ENCODE assay signal across 32 cellular contexts in the genomic region with DNA sequence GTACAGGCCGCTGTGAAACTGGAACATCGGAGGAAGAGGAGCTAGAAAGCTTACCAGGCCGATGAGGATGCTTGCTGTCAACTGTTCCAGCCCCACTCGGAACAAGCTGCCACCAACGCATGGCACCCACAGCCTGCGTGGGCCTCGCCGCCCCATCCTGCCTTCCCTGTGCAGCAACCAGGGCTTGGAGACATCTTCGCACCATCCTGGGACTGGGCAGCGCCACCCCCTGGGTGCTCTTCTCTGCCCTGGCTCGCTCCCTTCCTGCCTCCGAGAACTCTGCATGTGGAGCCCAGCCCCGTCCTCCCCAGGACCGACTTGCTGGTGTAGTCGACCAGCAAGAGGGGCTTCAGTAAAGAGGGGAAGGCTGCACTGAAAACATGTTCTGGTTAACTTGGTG.
"Had no signal": no experiment of that assay in that cellular context is flagged by ENCODE, and none has a peak within 500 bp of the region (broad histone marks: within the 10 kb centered on the region; RNA-seq: fewer than 3 reads in every experiment).

No MANE protein-coding gene starts in this region.

- H3K27me3 ChIP-seq: Peyer's patch, SJSA1 had no signal

- H3K4me3 Mint-ChIP-seq: activated CD4-positive, alpha-beta T cell treated with anti-CD3 and anti-CD28 coated beads for 36 hours; activated CD4-positive, alpha-beta T cell treated with anti-CD3 and anti-CD28 coated beads, Interleukin-2, amount 10 ng/mL, durations not matched to agents 7 days and 5 days; activated CD8-positive, alpha-beta T cell treated with anti-CD3 and anti-CD28 coated beads, Interleukin-2, amount 10 ng/mL, durations not matched to agents 7 days and 5 days; activated naive CD4-positive, alpha-beta T cell treated with anti-CD3 and anti-CD28 coated beads for 36 hours; activated naive CD8-positive, alpha-beta T cell treated with anti-CD3 and anti-CD28 coated beads, Interleukin-2, amount 50 U/mL, for 24 hours; activated T-cell treated with anti-CD3 and anti-CD28 coated beads, Interleukin-2, amount 50 U/mL, for 24 hours; brain; T-helper 1 cell treated with Interleukin-12 subunit alpha and Interleukin-12 subunit beta and Interleukin-4 antibody, amounts not matched to agents 30 μg/mL and 1 μg/mL, for 36 hours; T-helper 2 cell treated with Interferon-gamma antibody and Interleukin-4, amounts not matched to agents 5 μg/mL and 100 μg/mL, for 36 hours had no signal

- H3K9me3 ChIP-seq: SJSA1, SK-N-SH had no signal

- H3K9ac ChIP-seq: SK-N-SH had no signal

- H3K4me1 ChIP-seq: Peyer's patch had no signal

- H3K27ac ChIP-seq: Peyer's patch, SJSA1 had no signal

- H3K27ac Mint-ChIP-seq: activated CD4-positive, alpha-beta T cell treated with anti-CD3 and anti-CD28 coated beads for 36 hours; activated CD4-positive, alpha-beta T cell treated with anti-CD3 and anti-CD28 coated beads, Interleukin-2, amount 10 ng/mL, durations not matched to agents 7 days and 5 days; activated CD8-positive, alpha-beta T cell treated with anti-CD3 and anti-CD28 coated beads, Interleukin-2, amount 10 ng/mL, durations not matched to agents 7 days and 5 days; activated naive CD4-positive, alpha-beta T cell treated with anti-CD3 and anti-CD28 coated beads for 36 hours; activated naive CD4-positive, alpha-beta T cell treated with anti-CD3 and anti-CD28 coated beads, Interleukin-2, amount 50 U/mL, for 72 hours; activated naive CD8-positive, alpha-beta T cell treated with anti-CD3 and anti-CD28 coated beads, Interleukin-2, amount 50 U/mL, for 24 hours; activated T-cell treated with anti-CD3 and anti-CD28 coated beads, Interleukin-2, amount 50 U/mL, for 24 hours; activated T-helper 2 cell treated with anti-CD3 and anti-CD28 coated beads, Interferon-gamma antibody, Interleukin-2, Interleukin-4, amounts not matched to agents 10 μg/mL and 5 μg/mL and 100 μg/mL, durations not matched to agents 14 hours and 24 hours and 36 hours; brain; T-helper 1 cell treated with Interleukin-12 subunit alpha and Interleukin-12 subunit beta and Interleukin-4 antibody, amounts not matched to agents 30 μg/mL and 1 μg/mL, for 36 hours; T-helper 2 cell treated with Interferon-gamma antibody and Interleukin-4, amounts not matched to agents 5 μg/mL and 100 μg/mL, for 36 hours had no signal

- DNase-seq: activated CD4-positive, alpha-beta T cell treated with anti-CD3 and anti-CD28 coated beads for 36 hours; activated CD4-positive, alpha-beta T cell treated with anti-CD3 and anti-CD28 coated beads, Interleukin-2, amount 10 ng/mL, durations not matched to agents 7 days and 5 days; activated CD4-positive, alpha-beta T cell treated with anti-CD3 and anti-CD28 coated beads, Interleukin-2, amount 50 U/mL, for 48 hours; activated CD8-positive, alpha-beta T cell treated with anti-CD3 and anti-CD28 coated beads, Interleukin-2, amount 10 ng/mL, durations not matched to agents 7 days and 5 days; activated gamma-delta T cell; activated naive CD4-positive, alpha-beta T cell treated with anti-CD3 and anti-CD28 coated beads for 36 hours; activated naive CD8-positive, alpha-beta T cell treated with anti-CD3 and anti-CD28 coated beads, Interleukin-2, amount 50 U/mL, for 24 hours; activated T-cell treated with anti-CD3 and anti-CD28 coated beads, Interleukin-2, amount 50 U/mL, for 24 hours; anterior cingulate cortex; caudate nucleus; cerebellar nuclear complex; Karpas-422; NCI-H1105; NCI-H1417 treated with DMSO at 0.1 percent for 48 hours; NCI-H1694; NCI-H1930; NCI-H2081 treated with DMSO at 0.1 percent for 48 hours; NCI-H345; NCI-H526; NCI-H748 treated with DMSO at 0.1 percent for 48 hours; NK-92 treated with Interleukin-12 subunit alpha and Interleukin-12 subunit beta, amount 100 ng/mL, for 24 hours; PC-3; Peyer's patch; RPMI8226; SHP77 treated with DMSO at 0.1 percent for 48 hours; SK-N-SH had no signal

- H3K4me3 ChIP-seq: Peyer's patch, SJSA1 had no signal

- H3K27me3 Mint-ChIP-seq: activated CD4-positive, alpha-beta T cell treated with anti-CD3 and anti-CD28 coated beads for 36 hours; activated CD4-positive, alpha-beta T cell treated with anti-CD3 and anti-CD28 coated beads, Interleukin-2, amount 10 ng/mL, durations not matched to agents 7 days and 5 days; activated naive CD8-positive, alpha-beta T cell treated with anti-CD3 and anti-CD28 coated beads, Interleukin-2, amount 50 U/mL, for 24 hours; activated T-cell treated with anti-CD3 and anti-CD28 coated beads, Interleukin-2, amount 50 U/mL, for 24 hours had no signal

- H3K4me2 ChIP-seq: SK-N-SH had no signal
